21 cellular contexts compared by ENCODE assay signal in the genomic region with DNA sequence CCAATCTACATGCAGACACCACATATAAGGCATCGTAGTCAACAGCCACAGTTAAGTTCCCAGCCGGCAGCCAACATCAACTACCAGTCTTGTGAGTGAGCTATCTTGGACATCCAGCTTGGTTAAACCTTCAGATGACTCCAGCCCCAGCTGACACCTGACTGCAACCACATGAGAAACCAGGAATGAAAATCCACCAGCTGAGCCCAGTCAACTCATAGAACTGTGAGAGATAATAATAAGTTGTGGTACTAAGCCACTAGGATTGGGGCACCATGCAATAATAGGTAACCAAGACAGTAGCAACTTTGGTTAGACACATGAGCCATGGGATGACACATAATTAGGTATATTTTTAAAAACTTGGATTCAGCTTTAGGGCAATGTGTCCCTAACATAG.
"Had no signal": no experiment of that assay in that cellular context is flagged by ENCODE, and none has a peak within 500 bp of the region (broad histone marks: within the 10 kb centered on the region; RNA-seq: fewer than 3 reads in every experiment).

No MANE protein-coding gene starts in this region.

- H3K4me2 ChIP-seq: KMS-11, SK-N-SH had no signal

- DNase-seq: IMR-90; Kasumi-1; MM.1S; NCI-H1436; NCI-H187; NCI-H2029; NCI-H2081 treated with DMSO at 0.1 percent for 48 hours; NCI-H2171; NCI-H226; NCI-H446; NCI-H510A; NCI-H524 treated with DMSO at 0.1 percent for 48 hours; NCI-H69; NK-92 treated with Interleukin-12 subunit alpha and Interleukin-12 subunit beta, amount 100 ng/mL, for 24 hours; PC-3; SHP77; SK-N-SH had no signal

- H3K9ac ChIP-seq: KMS-11, SK-N-SH had no signal

- ATAC-seq: HepG2, Panc1, PC-3 had no signal

- H3K27ac ChIP-seq: KMS-11, RWPE1 had no signal

- FAIRE-seq: HepG2 had no signal
